In the genomic region with DNA sequence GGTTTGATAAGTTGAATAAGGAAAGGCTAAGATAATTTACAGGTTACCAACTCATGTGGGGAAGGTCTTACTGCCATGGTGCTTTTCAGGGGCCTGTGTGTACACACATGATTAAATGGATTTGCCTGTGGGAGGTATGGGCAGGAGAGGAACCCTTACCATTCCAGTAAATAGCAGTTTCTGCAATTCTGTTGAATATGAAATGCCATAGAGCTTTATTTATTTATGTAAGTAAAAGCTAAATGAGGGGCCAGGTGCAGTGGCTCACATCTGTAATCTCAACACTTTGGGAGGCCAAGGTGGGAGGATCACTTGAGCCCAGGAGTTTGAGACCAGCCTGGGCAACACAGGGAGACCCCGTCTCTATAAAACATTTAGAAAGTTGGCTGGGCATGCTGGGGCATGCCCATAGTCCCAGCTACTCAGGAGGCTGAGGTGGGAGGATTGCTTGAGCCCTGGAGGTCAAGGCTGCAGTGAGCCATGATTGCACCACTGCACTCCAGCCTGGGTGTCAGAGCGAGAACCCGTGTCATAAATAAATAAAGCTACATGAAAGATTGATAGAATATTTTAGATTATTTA, we compare ENCODE assay signal across 8 cellular contexts. TPM values are rescaled to one million over a fixed set of nuclear protein-coding genes. Genes with fewer than 3 reads are reported as not detected.
DNase-seq lines count a peak whose midpoint lies in the region; ATAC-seq, FAIRE-seq and TF ChIP-seq lines count a peak whose summit lies in the region.
"Not testable (repeated sequence)": the region's sequence is repeated elsewhere in the genome, so short reads cannot be mapped to it uniquely, and the experiment has no call there.

No MANE protein-coding gene starts in this region.

- TF ChIP-seq POLR2A in H1 (IDR thresholded peaks at IDR 0.05; ENCODE audit: control extremely low read depth in 1 of 2, low read depth in 2 of 2, low read length in 2 of 2); vagina (IDR thresholded peaks at IDR 0.05): not testable (repeated sequence)

- H2AFZ ChIP-seq in H1 (ENCODE audit: low read length) = not testable (repeated sequence)

- H2BK15ac ChIP-seq in H1 (ENCODE audit: low read length) = not testable (repeated sequence)

- not testable (repeated sequence) for H3K9ac ChIP-seq in HUES6 (ENCODE audit: low read length); H1 (replicated peaks in 1 of 4; ENCODE audit: extremely low read depth in 1 of 4, low read depth in 3 of 4, low read length in 3 of 4); kidney (ENCODE audit: low read length in 2 of 2)

- not testable (repeated sequence) for H2BK12ac ChIP-seq in H1 (ENCODE audit: low read depth, low read length)

- not testable (repeated sequence) for H3K27me3 Mint-ChIP-seq in activated CD4-positive, alpha-beta memory T cell treated with anti-CD3 and anti-CD28 coated beads, Interleukin-2, amount 10 ng/mL, durations not matched to agents 7 days and 5 days; activated naive CD8-positive, alpha-beta T cell treated with anti-CD3 and anti-CD28 coated beads, Interleukin-2, amount 50 U/mL, for 24 hours; nephron (ENCODE audit: low read depth); stimulated activated memory B cell treated with anti-CD40 and anti-IgM and Interleukin-4, amounts not matched to agents 10 μg/mL and 1 μg/mL and 100 μg/mL, for 72 hours

- POLR2A ChIA-PET in activated CD4-positive, alpha-beta memory T cell treated with anti-CD3 and anti-CD28 coated beads, Interleukin-2, amount 10 ng/mL, durations not matched to agents 7 days and 5 days (lab: Charles Lee) = interaction anchor here (0.9 to 4.1 kb wide), 2 partner anchors 12 to 18 kb away, joined by 3 to 23 read pairs; a partner anchor contains a TSS
- POLR2A ChIA-PET in H1 (lab: Charles Lee; ENCODE audit: partially characterized antibody) = interaction anchor here (1.0 to 1.3 kb wide), 3 partner anchors 11 to 22 kb away, joined by 3 read pairs; a partner anchor contains a TSS

- intact Hi-C loops in kidney (cut with DNase I); vagina (cut with DNase I): not testable (repeated sequence)

- not testable (repeated sequence) for TF ChIP-seq RAD21 in H1 (IDR thresholded peaks at IDR 0.05 in 1 of 2, conservative IDR thresholded peaks at IDR 0.05 in 1 of 2; ENCODE audit: low read depth in 2 of 2, low read length in 2 of 2)

- peak overlapping the region; percentile 58 for H3K27ac Mint-ChIP-seq in activated CD4-positive, alpha-beta memory T cell treated with anti-CD3 and anti-CD28 coated beads, Interleukin-2, amount 10 ng/mL, durations not matched to agents 7 days and 5 days
- H3K27ac Mint-ChIP-seq in activated naive CD8-positive, alpha-beta T cell treated with anti-CD3 and anti-CD28 coated beads, Interleukin-2, amount 50 U/mL, for 24 hours = peak overlapping the region; percentile 77
- H3K27ac Mint-ChIP-seq in nephron = peak overlapping the region; percentile 5 to 53 (median 49)
- peak overlapping the region; percentile 15 for H3K27ac Mint-ChIP-seq in stimulated activated memory B cell treated with anti-CD40 and anti-IgM and Interleukin-4, amounts not matched to agents 10 μg/mL and 1 μg/mL and 100 μg/mL, for 72 hours

- not testable (repeated sequence) for H3K56ac ChIP-seq in H1 (replicated peaks; ENCODE audit: insufficient read length, low read depth, low read length)

- CTCF ChIA-PET in activated CD4-positive, alpha-beta memory T cell treated with anti-CD3 and anti-CD28 coated beads, Interleukin-2, amount 10 ng/mL, durations not matched to agents 7 days and 5 days (lab: Charles Lee) = interaction anchor here (1.3 kb wide), 1 partner anchor 59 kb away, joined by 8 read pairs; no protein-coding TSS in a partner anchor
- CTCF ChIA-PET in H1 (lab: Charles Lee; ENCODE audit: partially characterized antibody) = interaction anchor here (0.7 to 1.3 kb wide), 4 partner anchors 27 to 419 kb away, joined by 3 to 6 read pairs (median 3); no protein-coding TSS in a partner anchor

- H2AK5ac ChIP-seq in H1 (ENCODE audit: low read depth, low read length) = not testable (repeated sequence)

- H3K79me1 ChIP-seq in H1 (ENCODE audit: low read depth, low read length) = not testable (repeated sequence)

- not testable (repeated sequence) for DNase-seq in activated CD4-positive, alpha-beta memory T cell treated with anti-CD3 and anti-CD28 coated beads, Interleukin-2, amount 10 ng/mL, durations not matched to agents 7 days and 5 days; activated naive CD8-positive, alpha-beta T cell treated with anti-CD3 and anti-CD28 coated beads, Interleukin-2, amount 50 U/mL, for 24 hours; H1 (ENCODE audit: low read depth in 1 of 2, low spot score in 2 of 2); kidney; vagina (ENCODE audit: extremely low spot score in 2 of 2)

- H3K9me3 ChIP-seq in HUES6 (ENCODE audit: control insufficient read depth, insufficient read depth, low read depth, low read length); H1 (ENCODE audit: insufficient read depth in 2 of 2, low read depth in 1 of 2, low read length in 1 of 2); kidney (ENCODE audit: control insufficient read depth in 1 of 2, low read length in 2 of 2); vagina: not testable (repeated sequence)

- H3K36me3 ChIP-seq in HUES6 (ENCODE audit: control insufficient read depth, insufficient read depth, low read length) = peaks cover 82% of the 10 kb centered on the region
- H3K36me3 ChIP-seq in H1 (ENCODE audit: control insufficient read depth in 2 of 4, insufficient read depth in 4 of 4, low read length in 3 of 4) = peaks cover 2 to 49% (median 18%) of the 10 kb centered on the region in 4 experiments; a peak in 7 of 8 replicates
- H3K36me3 ChIP-seq in kidney (ENCODE audit: control insufficient read depth in 1 of 2, insufficient read depth in 2 of 2, low read length in 2 of 2) = peaks cover 10 to 25% of the 10 kb centered on the region in 2 donors
- H3K36me3 ChIP-seq in vagina = peaks cover 0 to 21% of the 10 kb centered on the region in 2 donors

- TF ChIP-seq EP300 in H1 (IDR thresholded peaks at IDR 0.05; ENCODE audit: borderline replicate concordance in 1 of 2, low read depth in 2 of 2, low read length in 2 of 2) = not testable (repeated sequence)

- not testable (repeated sequence) for H3K4me3 ChIP-seq in HUES6 (ENCODE audit: low read depth, low read length); H1 (ENCODE audit: extremely low read depth in 1 of 4, insufficient read depth in 2 of 4, low read depth in 3 of 4, low read length in 4 of 4); kidney (ENCODE audit: low read length in 2 of 2); vagina

- WGBS in H1 (ENCODE audit: extremely low coverage in 1 of 2, insufficient coverage in 1 of 2, insufficient read length in 1 of 2, insufficient replicate concordance in 2 of 2, low coverage in 1 of 2, low lambda C conversion rate in 2 of 2, missing lambda C conversion rate in 1 of 2), 2 experiments = 91% methylated on average over 3 of the region's 3 CpGs; no CpG with 5 or more reads in 1 of the 2 experiments

- H4K8ac ChIP-seq in H1 (ENCODE audit: extremely low read depth, insufficient read depth, low read length) = not testable (repeated sequence)

- H3K14ac ChIP-seq in H1 (ENCODE audit: insufficient read length) = not testable (repeated sequence)

- H3K23me2 ChIP-seq in H1 (ENCODE audit: low read depth, low read length) = not testable (repeated sequence)

- not testable (repeated sequence) for H2BK120ac ChIP-seq in H1 (replicated peaks; ENCODE audit: low read depth, low read length)

- not testable (repeated sequence) for H3K4ac ChIP-seq in H1 (replicated peaks; ENCODE audit: insufficient read length, low read depth, low read length)

- H3K4me1 ChIP-seq in HUES6 (ENCODE audit: control insufficient read depth, insufficient read depth, low read length) = peaks cover 14% of the 10 kb centered on the region; the same call in 1 of the 2 replicates
- not testable (repeated sequence) for H3K4me1 ChIP-seq in H1 (replicated peaks in 1 of 4; ENCODE audit: control insufficient read depth in 3 of 4, insufficient read depth in 4 of 4, low read length in 3 of 4); kidney (ENCODE audit: control insufficient read depth in 1 of 2, insufficient read depth in 1 of 2, low read depth in 1 of 2, low read length in 2 of 2)
- H3K4me1 ChIP-seq in vagina = peaks cover 29% of the 10 kb centered on the region

- H4K20me1 ChIP-seq in H1 (replicated peaks in 1 of 2; ENCODE audit: control insufficient read depth in 1 of 2, insufficient read depth in 2 of 2, low read length in 2 of 2) = not testable (repeated sequence)

- H3K27ac ChIP-seq in HUES6 (ENCODE audit: low read depth, low read length) (0 out of 2 replicates have a peak overlapping the region, but pooled peaks have one; percentile 21), kidney (ENCODE audit: low read depth in 2 of 2, low read length in 2 of 2) (peak overlapping the region; percentile 1 to 51), vagina (peak overlapping the region; percentile 68)
- not testable (repeated sequence) for H3K27ac ChIP-seq in H1 (ENCODE audit: low read depth, low read length)

- peaks cover 58% of the 10 kb centered on the region for H3K4me1 Mint-ChIP-seq in activated CD4-positive, alpha-beta memory T cell treated with anti-CD3 and anti-CD28 coated beads, Interleukin-2, amount 10 ng/mL, durations not matched to agents 7 days and 5 days
- H3K4me1 Mint-ChIP-seq in activated naive CD8-positive, alpha-beta T cell treated with anti-CD3 and anti-CD28 coated beads, Interleukin-2, amount 50 U/mL, for 24 hours = peaks cover 36% of the 10 kb centered on the region
- peaks cover 31% of the 10 kb centered on the region for H3K4me1 Mint-ChIP-seq in nephron
- not testable (repeated sequence) for H3K4me1 Mint-ChIP-seq in stimulated activated memory B cell treated with anti-CD40 and anti-IgM and Interleukin-4, amounts not matched to agents 10 μg/mL and 1 μg/mL and 100 μg/mL, for 72 hours

- not testable (repeated sequence) for H4K5ac ChIP-seq in H1 (ENCODE audit: insufficient read length, low read depth, low read length)

- H3K27me3 ChIP-seq in HUES6 (ENCODE audit: control insufficient read depth, insufficient read depth, low read length); H1 (replicated peaks in 1 of 4; ENCODE audit: control insufficient read depth in 3 of 4, extremely low read depth in 1 of 4, insufficient read depth in 3 of 4, low read length in 3 of 4); vagina: not testable (repeated sequence)

- not testable (repeated sequence) for FAIRE-seq in H1 (lab: Jason Lieb, UNC); kidney (lab: Jason Lieb, UNC)

- peak overlapping the region; percentile 40; the same call in 1 of the 2 replicates for H2BK5ac ChIP-seq in H1 (ENCODE audit: low read depth, low read length)

- not testable (repeated sequence) for ATAC-seq in activated naive CD8-positive, alpha-beta T cell treated with anti-CD3 and anti-CD28 coated beads, Interleukin-2, amount 50 U/mL, for 24 hours; stimulated activated memory B cell treated with anti-CD40 and anti-IgM and Interleukin-4, amounts not matched to agents 10 μg/mL and 1 μg/mL and 100 μg/mL, for 72 hours

- not testable (repeated sequence) for H2BK20ac ChIP-seq in H1 (ENCODE audit: low read length)

- H3K4me3 Mint-ChIP-seq in activated CD4-positive, alpha-beta memory T cell treated with anti-CD3 and anti-CD28 coated beads, Interleukin-2, amount 10 ng/mL, durations not matched to agents 7 days and 5 days; activated naive CD8-positive, alpha-beta T cell treated with anti-CD3 and anti-CD28 coated beads, Interleukin-2, amount 50 U/mL, for 24 hours; nephron; stimulated activated memory B cell treated with anti-CD40 and anti-IgM and Interleukin-4, amounts not matched to agents 10 μg/mL and 1 μg/mL and 100 μg/mL, for 72 hours: not testable (repeated sequence)

- not testable (repeated sequence) for H4K91ac ChIP-seq in H1 (replicated peaks; ENCODE audit: insufficient read length, low read length)

- not testable (repeated sequence) for H3K23ac ChIP-seq in H1 (ENCODE audit: insufficient read length)

- not testable (repeated sequence) for H3K18ac ChIP-seq in H1 (ENCODE audit: extremely low read depth, low read length)

- not testable (repeated sequence) for H3K79me2 ChIP-seq in H1 (ENCODE audit: control insufficient read depth in 1 of 2, insufficient read depth in 2 of 2, low read length in 2 of 2)

- not testable (repeated sequence) for H3K4me2 ChIP-seq in H1 (ENCODE audit: insufficient read depth in 1 of 2, low read depth in 2 of 2, low read length in 2 of 2)

- not testable (repeated sequence) for TF ChIP-seq CTCF in H1 (IDR thresholded peaks at IDR 0.05; ENCODE audit: control extremely low read depth in 1 of 3, insufficient read depth in 1 of 3, low read depth in 1 of 3, low read length in 3 of 3); kidney (IDR thresholded peaks at IDR 0.05; ENCODE audit: borderline replicate concordance, extremely low read depth, insufficient read depth); nephron (IDR thresholded peaks at IDR 0.05; ENCODE audit: unreplicated experiment in 3 of 3); vagina (IDR thresholded peaks at IDR 0.05)

- not testable (repeated sequence) for H3K9me3 Mint-ChIP-seq in activated CD4-positive, alpha-beta memory T cell treated with anti-CD3 and anti-CD28 coated beads, Interleukin-2, amount 10 ng/mL, durations not matched to agents 7 days and 5 days; activated naive CD8-positive, alpha-beta T cell treated with anti-CD3 and anti-CD28 coated beads, Interleukin-2, amount 50 U/mL, for 24 hours; nephron; stimulated activated memory B cell treated with anti-CD40 and anti-IgM and Interleukin-4, amounts not matched to agents 10 μg/mL and 1 μg/mL and 100 μg/mL, for 72 hours

- peaks cover 78% of the 10 kb centered on the region for H3K36me3 Mint-ChIP-seq in activated CD4-positive, alpha-beta memory T cell treated with anti-CD3 and anti-CD28 coated beads, Interleukin-2, amount 10 ng/mL, durations not matched to agents 7 days and 5 days (ENCODE audit: low read depth)
- H3K36me3 Mint-ChIP-seq in activated naive CD8-positive, alpha-beta T cell treated with anti-CD3 and anti-CD28 coated beads, Interleukin-2, amount 50 U/mL, for 24 hours (ENCODE audit: low read depth) = peaks cover 59% of the 10 kb centered on the region
- H3K36me3 Mint-ChIP-seq in nephron (ENCODE audit: low read depth) = peaks cover 69% of the 10 kb centered on the region
- peaks cover 47% of the 10 kb centered on the region for H3K36me3 Mint-ChIP-seq in stimulated activated memory B cell treated with anti-CD40 and anti-IgM and Interleukin-4, amounts not matched to agents 10 μg/mL and 1 μg/mL and 100 μg/mL, for 72 hours

RNA-seq across cellular contexts. Expression of a gene that starts 11.9 kb away (rescaled TPM):
- 100 to 1,000 TPM; 130 to 133 TPM for total RNA-seq in activated CD4-positive, alpha-beta memory T cell treated with anti-CD3 and anti-CD28 coated beads, Interleukin-2, amount 10 ng/mL, durations not matched to agents 7 days and 5 days
- total RNA-seq in H1 (2021; fragmentation: NEBNext Ultra II Directional; extraction: Animal tissue kit (Norgen Biotek cat#: 25700)) = 109 and 119 TPM in 2 replicates
- polyA plus RNA-seq in H1 (2011; rRNA removed) (148 and 245 TPM in 2 replicates), kidney (ENCODE audit: insufficient read depth, low read depth, low replicate concordance) (406 TPM)
- polyA plus RNA-seq in H1 (2011; cell fraction: cytosol; rRNA removed) = 164 TPM
- 78.1 TPM for polyA plus RNA-seq in H1 (2011; cell fraction: nucleus; rRNA removed)
- polyA plus RNA-seq in H1 (2012, experiment 1 of 2) = 140 to 180 TPM (median 156 TPM) in 4 replicates
- 183 TPM for polyA plus RNA-seq in H1 (2012, experiment 2 of 2)
- polyA plus RNA-seq in H1 (2013, experiment 1 of 2) = 117 TPM
- 115 TPM for polyA plus RNA-seq in H1 (2013, experiment 2 of 2)
- polyA minus RNA-seq in H1 (2011; rRNA and poly(A)+ RNA removed) = 88.5 and 108 TPM in 2 replicates
- polyA minus RNA-seq in H1 (2011; cell fraction: cytosol; rRNA and poly(A)+ RNA removed) = 26.3 TPM
- polyA minus RNA-seq in H1 (2011; cell fraction: nucleus; rRNA and poly(A)+ RNA removed) = 29.9 TPM
- total RNA-seq in kidney (145 TPM), vagina (65.8 TPM)

RNA-seq across cellular contexts. Expression of a gene that starts 17.2 kb away (rescaled TPM):
- 100 to 1,000 TPM; 133 to 135 TPM for total RNA-seq in activated CD4-positive, alpha-beta memory T cell treated with anti-CD3 and anti-CD28 coated beads, Interleukin-2, amount 10 ng/mL, durations not matched to agents 7 days and 5 days
- total RNA-seq in H1 (2021; fragmentation: NEBNext Ultra II Directional; extraction: Animal tissue kit (Norgen Biotek cat#: 25700)) = 0.42 and 0.99 TPM in 2 replicates
- polyA plus RNA-seq in H1 (2011; rRNA removed) (0.27 and 0.28 TPM in 2 replicates), kidney (ENCODE audit: insufficient read depth, low read depth, low replicate concordance) (3.1 TPM)
- polyA plus RNA-seq in H1 (2011; cell fraction: cytosol; rRNA removed) = 0.35 TPM
- polyA plus RNA-seq in H1 (2011; cell fraction: nucleus; rRNA removed) = 0.19 TPM
- polyA plus RNA-seq in H1 (2012, experiment 1 of 2) = 0.29 to 0.46 TPM (median 0.34 TPM) in 4 replicates
- 0.34 TPM for polyA plus RNA-seq in H1 (2012, experiment 2 of 2)
- 0.20 TPM for polyA plus RNA-seq in H1 (2013, experiment 1 of 2)
- polyA plus RNA-seq in H1 (2013, experiment 2 of 2) = 0.24 TPM
- 0.22 and 0.35 TPM in 2 replicates for polyA minus RNA-seq in H1 (2011; rRNA and poly(A)+ RNA removed)
- not detected for polyA minus RNA-seq in H1 (2011; cell fraction: cytosol; rRNA and poly(A)+ RNA removed)
- polyA minus RNA-seq in H1 (2011; cell fraction: nucleus; rRNA and poly(A)+ RNA removed) = 0.50 TPM
- total RNA-seq in kidney (16.0 TPM), vagina (10.8 TPM)

Comparison
In these comparisons a context has a peak if more than half of its experiments do, and no peak if none do; other contexts are left out.
1. H3K27ac Mint-ChIP-seq: peak in every context shown above with its lines; median percentile 77 in activated naive CD8-positive, alpha-beta T cell treated with anti-CD3 and anti-CD28 coated beads, Interleukin-2, amount 50 U/mL, for 24 hours; 58 in activated CD4-positive, alpha-beta memory T cell treated with anti-CD3 and anti-CD28 coated beads, Interleukin-2, amount 10 ng/mL, durations not matched to agents 7 days and 5 days; 49 in nephron; 15 in stimulated activated memory B cell treated with anti-CD40 and anti-IgM and Interleukin-4, amounts not matched to agents 10 μg/mL and 1 μg/mL and 100 μg/mL, for 72 hours.